Comparison of ENCODE assay signal across 1 cellular context in genomic region chr17:44218344-44219125, GRCh38.
TF ChIP-seq lines count a peak whose summit lies in the region.

No MANE protein-coding gene starts in this region.

TF ChIP-seq in SK-N-SH, 30 proteins besides CTCF, POLR2A, EP300 and RAD21 (continued from another document):
- TF ChIP-seq, protein P1, sequence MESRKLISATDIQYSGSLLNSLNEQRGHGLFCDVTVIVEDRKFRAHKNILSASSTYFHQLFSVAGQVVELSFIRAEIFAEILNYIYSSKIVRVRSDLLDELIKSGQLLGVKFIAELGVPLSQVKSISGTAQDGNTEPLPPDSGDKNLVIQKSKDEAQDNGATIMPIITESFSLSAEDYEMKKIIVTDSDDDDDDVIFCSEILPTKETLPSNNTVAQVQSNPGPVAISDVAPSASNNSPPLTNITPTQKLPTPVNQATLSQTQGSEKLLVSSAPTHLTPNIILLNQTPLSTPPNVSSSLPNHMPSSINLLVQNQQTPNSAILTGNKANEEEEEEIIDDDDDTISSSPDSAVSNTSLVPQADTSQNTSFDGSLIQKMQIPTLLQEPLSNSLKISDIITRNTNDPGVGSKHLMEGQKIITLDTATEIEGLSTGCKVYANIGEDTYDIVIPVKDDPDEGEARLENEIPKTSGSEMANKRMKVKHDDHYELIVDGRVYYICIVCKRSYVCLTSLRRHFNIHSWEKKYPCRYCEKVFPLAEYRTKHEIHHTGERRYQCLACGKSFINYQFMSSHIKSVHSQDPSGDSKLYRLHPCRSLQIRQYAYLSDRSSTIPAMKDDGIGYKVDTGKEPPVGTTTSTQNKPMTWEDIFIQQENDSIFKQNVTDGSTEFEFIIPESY (IDR thresholded peaks at IDR 0.05; ENCODE audit: borderline replicate concordance, low read depth), result no peak
- TF ChIP-seq JUND (IDR thresholded peaks at IDR 0.05), result no peak
- no peak for TF ChIP-seq ELF1 (IDR thresholded peaks at IDR 0.05)
- TF ChIP-seq USF1 (IDR thresholded peaks at IDR 0.05; ENCODE audit: borderline replicate concordance, low read depth), result 0 out of 2 replicates have a peak, but pooled peaks have one; percentile 10
- TF ChIP-seq POLR2AphosphoS5 (IDR thresholded peaks at IDR 0.05; ENCODE audit: low read depth, low read length), result no peak; the same call in 1 of the 2 replicates
- TF ChIP-seq, protein P2, sequence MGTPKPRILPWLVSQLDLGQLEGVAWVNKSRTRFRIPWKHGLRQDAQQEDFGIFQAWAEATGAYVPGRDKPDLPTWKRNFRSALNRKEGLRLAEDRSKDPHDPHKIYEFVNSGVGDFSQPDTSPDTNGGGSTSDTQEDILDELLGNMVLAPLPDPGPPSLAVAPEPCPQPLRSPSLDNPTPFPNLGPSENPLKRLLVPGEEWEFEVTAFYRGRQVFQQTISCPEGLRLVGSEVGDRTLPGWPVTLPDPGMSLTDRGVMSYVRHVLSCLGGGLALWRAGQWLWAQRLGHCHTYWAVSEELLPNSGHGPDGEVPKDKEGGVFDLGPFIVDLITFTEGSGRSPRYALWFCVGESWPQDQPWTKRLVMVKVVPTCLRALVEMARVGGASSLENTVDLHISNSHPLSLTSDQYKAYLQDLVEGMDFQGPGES (IDR thresholded peaks at IDR 0.05; ENCODE audit: low read depth, low read length), result no peak
- TF ChIP-seq GATA2 (CRISPR knock-in tag; IDR thresholded peaks at IDR 0.05), result no peak
- no peak for TF ChIP-seq RCOR1 (IDR thresholded peaks at IDR 0.05; ENCODE audit: low read length)
- no peak; the same call in 1 of the 2 replicates for TF ChIP-seq TAF1 (IDR thresholded peaks at IDR 0.05; ENCODE audit: borderline replicate concordance, low read depth, low read length)
- no peak for TF ChIP-seq NRF1 (IDR thresholded peaks at IDR 0.05; ENCODE audit: low read depth, low read length)
- TF ChIP-seq, protein P3, sequence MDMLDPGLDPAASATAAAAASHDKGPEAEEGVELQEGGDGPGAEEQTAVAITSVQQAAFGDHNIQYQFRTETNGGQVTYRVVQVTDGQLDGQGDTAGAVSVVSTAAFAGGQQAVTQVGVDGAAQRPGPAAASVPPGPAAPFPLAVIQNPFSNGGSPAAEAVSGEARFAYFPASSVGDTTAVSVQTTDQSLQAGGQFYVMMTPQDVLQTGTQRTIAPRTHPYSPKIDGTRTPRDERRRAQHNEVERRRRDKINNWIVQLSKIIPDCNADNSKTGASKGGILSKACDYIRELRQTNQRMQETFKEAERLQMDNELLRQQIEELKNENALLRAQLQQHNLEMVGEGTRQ (IDR thresholded peaks at IDR 0.05; ENCODE audit: borderline replicate concordance, low read depth, low read length), result no peak
- TF ChIP-seq GABPA (IDR thresholded peaks at IDR 0.05; ENCODE audit: low read depth), result 0 out of 2 replicates have a peak, but pooled peaks have one; percentile 15
- TF ChIP-seq, protein P4, sequence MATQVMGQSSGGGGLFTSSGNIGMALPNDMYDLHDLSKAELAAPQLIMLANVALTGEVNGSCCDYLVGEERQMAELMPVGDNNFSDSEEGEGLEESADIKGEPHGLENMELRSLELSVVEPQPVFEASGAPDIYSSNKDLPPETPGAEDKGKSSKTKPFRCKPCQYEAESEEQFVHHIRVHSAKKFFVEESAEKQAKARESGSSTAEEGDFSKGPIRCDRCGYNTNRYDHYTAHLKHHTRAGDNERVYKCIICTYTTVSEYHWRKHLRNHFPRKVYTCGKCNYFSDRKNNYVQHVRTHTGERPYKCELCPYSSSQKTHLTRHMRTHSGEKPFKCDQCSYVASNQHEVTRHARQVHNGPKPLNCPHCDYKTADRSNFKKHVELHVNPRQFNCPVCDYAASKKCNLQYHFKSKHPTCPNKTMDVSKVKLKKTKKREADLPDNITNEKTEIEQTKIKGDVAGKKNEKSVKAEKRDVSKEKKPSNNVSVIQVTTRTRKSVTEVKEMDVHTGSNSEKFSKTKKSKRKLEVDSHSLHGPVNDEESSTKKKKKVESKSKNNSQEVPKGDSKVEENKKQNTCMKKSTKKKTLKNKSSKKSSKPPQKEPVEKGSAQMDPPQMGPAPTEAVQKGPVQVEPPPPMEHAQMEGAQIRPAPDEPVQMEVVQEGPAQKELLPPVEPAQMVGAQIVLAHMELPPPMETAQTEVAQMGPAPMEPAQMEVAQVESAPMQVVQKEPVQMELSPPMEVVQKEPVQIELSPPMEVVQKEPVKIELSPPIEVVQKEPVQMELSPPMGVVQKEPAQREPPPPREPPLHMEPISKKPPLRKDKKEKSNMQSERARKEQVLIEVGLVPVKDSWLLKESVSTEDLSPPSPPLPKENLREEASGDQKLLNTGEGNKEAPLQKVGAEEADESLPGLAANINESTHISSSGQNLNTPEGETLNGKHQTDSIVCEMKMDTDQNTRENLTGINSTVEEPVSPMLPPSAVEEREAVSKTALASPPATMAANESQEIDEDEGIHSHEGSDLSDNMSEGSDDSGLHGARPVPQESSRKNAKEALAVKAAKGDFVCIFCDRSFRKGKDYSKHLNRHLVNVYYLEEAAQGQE (IDR thresholded peaks at IDR 0.05; ENCODE audit: low read depth, low read length), result no peak
- TF ChIP-seq SMC3 (IDR thresholded peaks at IDR 0.05; ENCODE audit: low read depth, low read length), result peak; percentile 36
- TF ChIP-seq FOSL2 (IDR thresholded peaks at IDR 0.05; ENCODE audit: borderline replicate concordance, low read depth), result no peak
- no peak for TF ChIP-seq EZH2phosphoT487 (IDR thresholded peaks at IDR 0.05; ENCODE audit: borderline replicate concordance, low read depth)
- TF ChIP-seq FOXM1 (IDR thresholded peaks at IDR 0.05; ENCODE audit: low read depth), result no peak
- no peak for TF ChIP-seq RFX5 (IDR thresholded peaks at IDR 0.05; ENCODE audit: low read length)
- no peak for TF ChIP-seq YY1 (IDR thresholded peaks at IDR 0.05; ENCODE audit: low read depth)
TF ChIP-seq in SK-N-SH: peak in this region for 8.
